ENCODE assay signal across 21 cellular contexts in the genomic region with DNA sequence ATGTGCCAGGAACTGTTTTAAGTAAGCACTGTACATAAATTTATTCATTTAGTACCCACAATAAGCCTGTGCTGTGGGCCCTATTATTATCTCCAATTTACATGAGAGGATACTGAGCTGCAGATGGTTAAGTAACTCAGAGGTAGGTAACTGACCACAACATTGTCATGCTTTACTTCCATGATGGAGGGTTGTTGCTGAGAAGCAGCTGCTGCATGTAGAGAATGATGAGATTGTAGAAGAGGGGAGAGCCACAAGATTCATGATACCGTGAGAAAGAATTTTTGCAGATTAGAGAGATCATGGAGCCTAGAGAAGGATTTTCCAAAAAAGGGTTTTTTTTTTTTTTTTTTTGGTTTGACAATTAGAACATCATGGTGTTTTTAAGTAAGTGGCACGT.
"Had no signal": no experiment of that assay in that cellular context is flagged by ENCODE, and none has a peak within 500 bp of the region (broad histone marks: within the 10 kb centered on the region; RNA-seq: fewer than 3 reads in every experiment).

No MANE protein-coding gene starts in this region.

- H3K27me3 ChIP-seq: ascending aorta, Peyer's patch had no signal

- H3K36me3 ChIP-seq: ascending aorta, Peyer's patch, WERI-Rb-1 had no signal

- FAIRE-seq: K562 had no signal

- H3K4me1 ChIP-seq: ascending aorta, Peyer's patch had no signal

- H3K4me1 Mint-ChIP-seq: activated CD4-positive, alpha-beta memory T cell treated with anti-CD3 and anti-CD28 coated beads, Interleukin-2, amount 10 ng/mL, durations not matched to agents 7 days and 5 days; activated CD4-positive, alpha-beta T cell treated with anti-CD3 and anti-CD28 coated beads for 36 hours; activated naive CD4-positive, alpha-beta T cell treated with anti-CD3 and anti-CD28 coated beads, Interleukin-2, amount 50 U/mL, for 24 hours; brain; central memory CD8-positive, alpha-beta T cell had no signal

- H3K4me3 Mint-ChIP-seq: activated CD4-positive, alpha-beta memory T cell treated with anti-CD3 and anti-CD28 coated beads, Interleukin-2, amount 10 ng/mL, durations not matched to agents 7 days and 5 days; activated CD4-positive, alpha-beta T cell treated with anti-CD3 and anti-CD28 coated beads for 36 hours; activated naive CD4-positive, alpha-beta T cell treated with anti-CD3 and anti-CD28 coated beads, Interleukin-2, amount 50 U/mL, for 24 hours; brain; central memory CD8-positive, alpha-beta T cell had no signal

- H3K4me3 ChIP-seq: ascending aorta, K562, Peyer's patch had no signal

- H3K27me3 Mint-ChIP-seq: activated CD4-positive, alpha-beta memory T cell treated with anti-CD3 and anti-CD28 coated beads, Interleukin-2, amount 10 ng/mL, durations not matched to agents 7 days and 5 days; brain had no signal

- H3K9me3 ChIP-seq: ascending aorta, Peyer's patch had no signal

- ATAC-seq: activated CD4-positive, alpha-beta T cell treated with anti-CD3 and anti-CD28 coated beads for 36 hours; K562 had no signal

- H3K27ac Mint-ChIP-seq: activated CD4-positive, alpha-beta memory T cell treated with anti-CD3 and anti-CD28 coated beads, Interleukin-2, amount 10 ng/mL, durations not matched to agents 7 days and 5 days; activated CD4-positive, alpha-beta T cell treated with anti-CD3 and anti-CD28 coated beads for 36 hours; activated naive CD4-positive, alpha-beta T cell treated with anti-CD3 and anti-CD28 coated beads, Interleukin-2, amount 50 U/mL, for 24 hours; brain had no signal

- DNase-seq: activated CD4-positive, alpha-beta memory T cell treated with anti-CD3 and anti-CD28 coated beads, Interleukin-2, amount 10 ng/mL, durations not matched to agents 7 days and 5 days; activated CD4-positive, alpha-beta T cell treated with anti-CD3 and anti-CD28 coated beads for 36 hours; activated CD4-positive, alpha-beta T cell treated with anti-CD3 and anti-CD28 coated beads, Interleukin-2, amount 50 U/mL, for 1 hour; activated naive CD4-positive, alpha-beta T cell; activated T-cell treated with anti-CD3 and anti-CD28 coated beads for 4 hours; amniotic stem cell; Karpas-422; NCI-H1048; NCI-H1930; NCI-H2171 treated with DMSO at 0.1 percent for 48 hours; NCI-H345; NCI-H510A; NCI-H526 treated with DMSO at 0.1 percent for 48 hours; Peyer's patch; SHP77; WERI-Rb-1 had no signal

- H3K9me3 Mint-ChIP-seq: activated CD4-positive, alpha-beta memory T cell treated with anti-CD3 and anti-CD28 coated beads, Interleukin-2, amount 10 ng/mL, durations not matched to agents 7 days and 5 days had no signal

- H3K27ac ChIP-seq: ascending aorta, Peyer's patch, WERI-Rb-1 had no signal

- H3K36me3 Mint-ChIP-seq: activated naive CD4-positive, alpha-beta T cell treated with anti-CD3 and anti-CD28 coated beads, Interleukin-2, amount 50 U/mL, for 24 hours; brain had no signal
